ENCODE assay signal across 8 cellular contexts in the genomic region with DNA sequence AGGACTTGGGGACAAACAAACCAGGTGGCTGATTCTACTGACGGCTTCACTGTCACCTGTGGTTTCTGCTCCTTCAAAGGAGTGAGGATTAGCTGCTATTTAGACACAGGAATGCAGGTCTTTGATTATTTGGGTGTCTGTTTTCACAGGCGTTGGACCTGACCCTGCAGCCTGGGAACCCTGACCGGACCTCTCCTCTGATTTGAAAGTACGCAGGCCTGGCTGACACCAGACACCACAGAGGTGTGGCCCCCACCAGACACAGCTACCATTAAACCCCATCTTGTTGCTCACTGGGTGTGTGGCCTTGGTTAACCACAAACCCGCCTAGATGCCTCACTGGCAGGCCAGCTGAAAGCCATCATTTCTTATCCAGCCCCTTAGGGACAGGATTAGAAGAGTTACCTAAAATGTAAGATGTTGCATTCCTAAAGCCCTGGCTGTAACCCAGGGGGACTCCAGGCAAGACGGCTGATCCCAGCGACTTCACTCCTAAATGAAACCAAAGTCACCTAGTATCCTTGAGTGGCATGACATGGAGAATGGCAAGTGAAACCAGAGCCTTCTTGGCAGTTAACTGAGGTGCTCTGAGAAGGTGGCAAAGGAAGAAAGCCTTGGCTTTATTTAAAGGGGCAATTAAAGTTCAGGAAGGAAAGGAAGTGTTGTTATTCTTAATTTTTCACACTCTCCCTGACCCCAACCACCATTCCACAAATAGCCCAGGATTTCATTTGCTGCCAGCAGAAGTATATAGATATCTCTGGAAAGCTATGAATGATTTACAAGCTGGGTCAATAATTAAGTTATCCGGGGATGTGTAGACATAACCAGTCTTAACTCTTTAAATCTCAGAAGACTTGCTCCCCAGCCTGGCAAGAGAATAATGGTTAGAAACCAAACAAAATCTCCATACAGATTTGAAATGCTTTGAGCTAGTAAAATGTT.
DNase-seq lines count a peak whose midpoint lies in the region; ATAC-seq, FAIRE-seq and TF ChIP-seq lines count a peak whose summit lies in the region.

No MANE protein-coding gene starts in this region.

- TF ChIP-seq POLR2A in GM12892 (IDR thresholded peaks at IDR 0.05; ENCODE audit: low read depth, low read length): no peak

- H3K27me3 ChIP-seq in AG04450 (ENCODE audit: control insufficient read depth, insufficient read depth, low read length) (peaks cover 3% of the 10 kb centered on the region), MG63 (no peaks in the 10 kb centered on the region), BE2C (no peaks in the 10 kb centered on the region)

- ATAC-seq in GM21447 (IDR thresholded peaks at IDR 0.05; ENCODE audit: unreplicated experiment): peak; percentile 89
- ATAC-seq in SK-N-SH treated with all-trans-retinoic acid at 6 μM for 48 hours: no peak

- CTCF ChIA-PET in AG04450 (lab: Charles Lee): no interaction called here

- POLR2A ChIA-PET in AG04450 (lab: Yijun Ruan, JAX): no interaction called here

- TF ChIP-seq CTCF in AG04450 (IDR thresholded peaks at IDR 0.05; ENCODE audit: low read depth, low read length): no peak
- no peak for TF ChIP-seq CTCF in fibroblast of mammary gland (conservative IDR thresholded peaks at IDR 0.05; ENCODE audit: control insufficient read depth, insufficient read depth, low read depth, low read length)
- TF ChIP-seq CTCF in BE2C (IDR thresholded peaks at IDR 0.05; ENCODE audit: low read depth, low read length): no peak
- TF ChIP-seq CTCF in D721Med (IDR thresholded peaks at IDR 0.05; ENCODE audit: insufficient read depth, missing control alignments): no peak

- H3K36me3 ChIP-seq in MG63 (no peaks in the 10 kb centered on the region), BE2C (no peaks in the 10 kb centered on the region)

- DNase-seq in AG04450 (ENCODE audit: low read depth, low spot score): peak; percentile 1
- DNase-seq in MG63: peak; percentile 2
- DNase-seq in fibroblast of mammary gland (ENCODE audit: low read depth): peak; percentile 3
- DNase-seq in BE2C: no peak
- no peak for DNase-seq in GM12892 (ENCODE audit: insufficient read length)
- no peak for DNase-seq in D721Med (ENCODE audit: insufficient read length, low spot score)

- no peak for FAIRE-seq in GM12892 (lab: Jason Lieb, UNC)
- FAIRE-seq in D721Med (lab: Jason Lieb, UNC): no peak

- H3K27ac ChIP-seq in AG04450 (ENCODE audit: low read depth, low read length): no peak overlapping the region

- no peaks in the 10 kb centered on the region for H3K4me1 ChIP-seq in BE2C

- H3K4me3 ChIP-seq in AG04450 (ENCODE audit: low read depth, low read length) (no peak overlapping the region), MG63 (no peak overlapping the region), fibroblast of mammary gland (ENCODE audit: control insufficient read depth, low read depth, low read length) (no peak overlapping the region), BE2C (ENCODE audit: low read depth, low read length) (no peak overlapping the region)

- H3K9me3 ChIP-seq in AG04450 (ENCODE audit: control insufficient read depth, insufficient read depth, low read length): no peaks in the 10 kb centered on the region
- H3K9me3 ChIP-seq in MG63: no peaks in the 10 kb centered on the region
- H3K9me3 ChIP-seq in BE2C: no peaks in the 10 kb centered on the region; the same call in 1 of the 2 replicates

TF ChIP-seq in SK-N-SH treated with all-trans-retinoic acid at 6 μM for 48 hours, 23 proteins besides CTCF, POLR2A, EP300 and RAD21:
- TF ChIP-seq OSR1 (CRISPR knock-in tag; IDR thresholded peaks at IDR 0.05) (no peak), ZFP30 (CRISPR knock-in tag; IDR thresholded peaks at IDR 0.05) (no peak), TCF4 (CRISPR knock-in tag; IDR thresholded peaks at IDR 0.05; ENCODE audit: borderline replicate concordance) (no peak), ZFP3 (CRISPR knock-in tag; IDR thresholded peaks at IDR 0.05) (no peak), CSDC2 (CRISPR knock-in tag; IDR thresholded peaks at IDR 0.05) (no peak), ESRRG (CRISPR knock-in tag; IDR thresholded peaks at IDR 0.05) (no peak), GLIS3 (CRISPR knock-in tag; IDR thresholded peaks at IDR 0.05) (no peak), ZNF8 (CRISPR knock-in tag; IDR thresholded peaks at IDR 0.05) (no peak), PPARA (CRISPR knock-in tag; IDR thresholded peaks at IDR 0.05; ENCODE audit: borderline replicate concordance) (no peak), RARB (CRISPR knock-in tag; IDR thresholded peaks at IDR 0.05) (no peak), ZNF565 (CRISPR knock-in tag; conservative IDR thresholded peaks at IDR 0.05; ENCODE audit: low read depth) (no peak), ZC3H10 (CRISPR knock-in tag; IDR thresholded peaks at IDR 0.05) (no peak)
- TF ChIP-seq, protein P1, sequence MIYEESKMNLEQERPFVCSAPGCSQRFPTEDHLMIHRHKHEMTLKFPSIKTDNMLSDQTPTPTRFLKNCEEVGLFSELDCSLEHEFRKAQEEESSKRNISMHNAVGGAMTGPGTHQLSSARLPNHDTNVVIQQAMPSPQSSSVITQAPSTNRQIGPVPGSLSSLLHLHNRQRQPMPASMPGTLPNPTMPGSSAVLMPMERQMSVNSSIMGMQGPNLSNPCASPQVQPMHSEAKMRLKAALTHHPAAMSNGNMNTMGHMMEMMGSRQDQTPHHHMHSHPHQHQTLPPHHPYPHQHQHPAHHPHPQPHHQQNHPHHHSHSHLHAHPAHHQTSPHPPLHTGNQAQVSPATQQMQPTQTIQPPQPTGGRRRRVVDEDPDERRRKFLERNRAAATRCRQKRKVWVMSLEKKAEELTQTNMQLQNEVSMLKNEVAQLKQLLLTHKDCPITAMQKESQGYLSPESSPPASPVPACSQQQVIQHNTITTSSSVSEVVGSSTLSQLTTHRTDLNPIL (CRISPR knock-in tag; IDR thresholded peaks at IDR 0.05; ENCODE audit: low read depth): no peak
- TF ChIP-seq, protein P2, sequence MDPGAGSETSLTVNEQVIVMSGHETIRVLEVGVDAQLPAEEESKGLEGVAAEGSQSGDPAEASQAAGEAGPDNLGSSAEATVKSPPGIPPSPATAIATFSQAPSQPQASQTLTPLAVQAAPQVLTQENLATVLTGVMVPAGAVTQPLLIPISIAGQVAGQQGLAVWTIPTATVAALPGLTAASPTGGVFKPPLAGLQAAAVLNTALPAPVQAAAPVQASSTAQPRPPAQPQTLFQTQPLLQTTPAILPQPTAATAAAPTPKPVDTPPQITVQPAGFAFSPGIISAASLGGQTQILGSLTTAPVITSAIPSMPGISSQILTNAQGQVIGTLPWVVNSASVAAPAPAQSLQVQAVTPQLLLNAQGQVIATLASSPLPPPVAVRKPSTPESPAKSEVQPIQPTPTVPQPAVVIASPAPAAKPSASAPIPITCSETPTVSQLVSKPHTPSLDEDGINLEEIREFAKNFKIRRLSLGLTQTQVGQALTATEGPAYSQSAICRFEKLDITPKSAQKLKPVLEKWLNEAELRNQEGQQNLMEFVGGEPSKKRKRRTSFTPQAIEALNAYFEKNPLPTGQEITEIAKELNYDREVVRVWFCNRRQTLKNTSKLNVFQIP (CRISPR knock-in tag; IDR thresholded peaks at IDR 0.05; ENCODE audit: borderline replicate concordance, low read depth): no peak

Comparison
In these comparisons a context has a peak if more than half of its experiments do, and no peak if none do; other contexts are left out.
1. DNase-seq: peak in AG04450 (single experiment), MG63 (single experiment) and fibroblast of mammary gland (single experiment); none in BE2C (single experiment), GM12892 (single experiment) and D721Med (single experiment).